ENCODE assay signal across 2 cellular contexts in genomic region chr4:55078987-55079386, GRCh38.
TF ChIP-seq lines count a peak whose summit lies in the region.

No MANE protein-coding gene starts in this region.

TF ChIP-seq in liver, 16 proteins besides CTCF, POLR2A, EP300 and RAD21:
- TF ChIP-seq HNF4G (IDR thresholded peaks at IDR 0.05) (no peak), EGR1 (IDR thresholded peaks at IDR 0.05; ENCODE audit: low read depth in 2 of 2) (no peak), JUND (IDR thresholded peaks at IDR 0.05) (no peak), SP1 (IDR thresholded peaks at IDR 0.05) (no peak)
TF ChIP-seq in liver: peak in this region for 0.

TF ChIP-seq in HepG2, 621 proteins besides CTCF, POLR2A, EP300 and RAD21:
- TF ChIP-seq NFIC (IDR thresholded peaks at IDR 0.05; ENCODE audit: low read length): no peak
- TF ChIP-seq SP140L (CRISPR knock-in tag; IDR thresholded peaks at IDR 0.05; ENCODE audit: borderline replicate concordance): no peak
- no peak for TF ChIP-seq ZSCAN21 (CRISPR knock-in tag; IDR thresholded peaks at IDR 0.05; ENCODE audit: borderline replicate concordance)
- no peak for TF ChIP-seq ZBTB34 (CRISPR knock-in tag; IDR thresholded peaks at IDR 0.05)
- TF ChIP-seq RORA (CRISPR knock-in tag; IDR thresholded peaks at IDR 0.05): no peak
